Comparison of ENCODE assay signal across 1 cellular context in genomic region chr21:22795644-22796043, GRCh38.
TF ChIP-seq lines count a peak whose summit lies in the region.

No MANE protein-coding gene starts in this region.

TF ChIP-seq in GM23338, 12 proteins besides CTCF, POLR2A, EP300 and RAD21 (continued from another document):
- TF ChIP-seq, protein P1, sequence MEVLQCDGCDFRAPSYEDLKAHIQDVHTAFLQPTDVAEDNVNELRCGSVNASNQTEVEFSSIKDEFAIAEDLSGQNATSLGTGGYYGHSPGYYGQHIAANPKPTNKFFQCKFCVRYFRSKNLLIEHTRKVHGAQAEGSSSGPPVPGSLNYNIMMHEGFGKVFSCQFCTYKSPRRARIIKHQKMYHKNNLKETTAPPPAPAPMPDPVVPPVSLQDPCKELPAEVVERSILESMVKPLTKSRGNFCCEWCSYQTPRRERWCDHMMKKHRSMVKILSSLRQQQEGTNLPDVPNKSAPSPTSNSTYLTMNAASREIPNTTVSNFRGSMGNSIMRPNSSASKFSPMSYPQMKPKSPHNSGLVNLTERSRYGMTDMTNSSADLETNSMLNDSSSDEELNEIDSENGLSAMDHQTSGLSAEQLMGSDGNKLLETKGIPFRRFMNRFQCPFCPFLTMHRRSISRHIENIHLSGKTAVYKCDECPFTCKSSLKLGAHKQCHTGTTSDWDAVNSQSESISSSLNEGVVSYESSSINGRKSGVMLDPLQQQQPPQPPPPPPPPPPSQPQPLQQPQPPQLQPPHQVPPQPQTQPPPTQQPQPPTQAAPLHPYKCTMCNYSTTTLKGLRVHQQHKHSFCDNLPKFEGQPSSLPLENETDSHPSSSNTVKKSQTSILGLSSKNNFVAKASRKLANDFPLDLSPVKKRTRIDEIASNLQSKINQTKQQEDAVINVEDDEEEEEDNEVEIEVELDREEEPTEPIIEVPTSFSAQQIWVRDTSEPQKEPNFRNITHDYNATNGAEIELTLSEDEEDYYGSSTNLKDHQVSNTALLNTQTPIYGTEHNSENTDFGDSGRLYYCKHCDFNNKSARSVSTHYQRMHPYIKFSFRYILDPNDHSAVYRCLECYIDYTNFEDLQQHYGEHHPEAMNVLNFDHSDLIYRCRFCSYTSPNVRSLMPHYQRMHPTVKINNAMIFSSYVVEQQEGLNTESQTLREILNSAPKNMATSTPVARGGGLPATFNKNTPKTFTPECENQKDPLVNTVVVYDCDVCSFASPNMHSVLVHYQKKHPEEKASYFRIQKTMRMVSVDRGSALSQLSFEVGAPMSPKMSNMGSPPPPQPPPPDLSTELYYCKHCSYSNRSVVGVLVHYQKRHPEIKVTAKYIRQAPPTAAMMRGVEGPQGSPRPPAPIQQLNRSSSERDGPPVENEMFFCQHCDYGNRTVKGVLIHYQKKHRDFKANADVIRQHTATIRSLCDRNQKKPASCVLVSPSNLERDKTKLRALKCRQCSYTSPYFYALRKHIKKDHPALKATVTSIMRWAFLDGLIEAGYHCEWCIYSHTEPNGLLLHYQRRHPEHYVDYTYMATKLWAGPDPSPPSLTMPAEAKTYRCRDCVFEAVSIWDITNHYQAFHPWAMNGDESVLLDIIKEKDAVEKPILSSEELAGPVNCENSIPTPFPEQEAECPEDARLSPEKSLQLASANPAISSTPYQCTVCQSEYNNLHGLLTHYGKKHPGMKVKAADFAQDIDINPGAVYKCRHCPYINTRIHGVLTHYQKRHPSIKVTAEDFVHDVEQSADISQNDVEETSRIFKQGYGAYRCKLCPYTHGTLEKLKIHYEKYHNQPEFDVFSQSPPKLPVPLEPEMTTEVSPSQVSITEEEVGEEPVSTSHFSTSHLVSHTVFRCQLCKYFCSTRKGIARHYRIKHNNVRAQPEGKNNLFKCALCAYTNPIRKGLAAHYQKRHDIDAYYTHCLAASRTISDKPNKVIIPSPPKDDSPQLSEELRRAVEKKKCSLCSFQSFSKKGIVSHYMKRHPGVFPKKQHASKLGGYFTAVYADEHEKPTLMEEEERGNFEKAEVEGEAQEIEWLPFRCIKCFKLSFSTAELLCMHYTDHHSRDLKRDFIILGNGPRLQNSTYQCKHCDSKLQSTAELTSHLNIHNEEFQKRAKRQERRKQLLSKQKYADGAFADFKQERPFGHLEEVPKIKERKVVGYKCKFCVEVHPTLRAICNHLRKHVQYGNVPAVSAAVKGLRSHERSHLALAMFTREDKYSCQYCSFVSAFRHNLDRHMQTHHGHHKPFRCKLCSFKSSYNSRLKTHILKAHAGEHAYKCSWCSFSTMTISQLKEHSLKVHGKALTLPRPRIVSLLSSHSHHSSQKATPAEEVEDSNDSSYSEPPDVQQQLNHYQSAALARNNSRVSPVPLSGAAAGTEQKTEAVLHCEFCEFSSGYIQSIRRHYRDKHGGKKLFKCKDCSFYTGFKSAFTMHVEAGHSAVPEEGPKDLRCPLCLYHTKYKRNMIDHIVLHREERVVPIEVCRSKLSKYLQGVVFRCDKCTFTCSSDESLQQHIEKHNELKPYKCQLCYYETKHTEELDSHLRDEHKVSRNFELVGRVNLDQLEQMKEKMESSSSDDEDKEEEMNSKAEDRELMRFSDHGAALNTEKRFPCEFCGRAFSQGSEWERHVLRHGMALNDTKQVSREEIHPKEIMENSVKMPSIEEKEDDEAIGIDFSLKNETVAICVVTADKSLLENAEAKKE (CRISPR knock-in tag; IDR thresholded peaks at IDR 0.05): no peak
- TF ChIP-seq CREB1 (CRISPR knock-in tag; IDR thresholded peaks at IDR 0.05; ENCODE audit: low read depth): no peak
- no peak for TF ChIP-seq JUNB (IDR thresholded peaks at IDR 0.05; ENCODE audit: unreplicated experiment)
- TF ChIP-seq, protein P2, sequence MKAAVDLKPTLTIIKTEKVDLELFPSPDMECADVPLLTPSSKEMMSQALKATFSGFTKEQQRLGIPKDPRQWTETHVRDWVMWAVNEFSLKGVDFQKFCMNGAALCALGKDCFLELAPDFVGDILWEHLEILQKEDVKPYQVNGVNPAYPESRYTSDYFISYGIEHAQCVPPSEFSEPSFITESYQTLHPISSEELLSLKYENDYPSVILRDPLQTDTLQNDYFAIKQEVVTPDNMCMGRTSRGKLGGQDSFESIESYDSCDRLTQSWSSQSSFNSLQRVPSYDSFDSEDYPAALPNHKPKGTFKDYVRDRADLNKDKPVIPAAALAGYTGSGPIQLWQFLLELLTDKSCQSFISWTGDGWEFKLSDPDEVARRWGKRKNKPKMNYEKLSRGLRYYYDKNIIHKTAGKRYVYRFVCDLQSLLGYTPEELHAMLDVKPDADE (IDR thresholded peaks at IDR 0.05): no peak
- no peak for TF ChIP-seq ZNF114 (CRISPR knock-in tag; IDR thresholded peaks at IDR 0.05)
- TF ChIP-seq POLR2AphosphoS5 (IDR thresholded peaks at IDR 0.05; ENCODE audit: low read depth): no peak
